ENCODE assay signal across 8 cellular contexts in genomic region chr2:68751397-68752339, GRCh38. TPM values are rescaled to one million over a fixed set of nuclear protein-coding genes. Genes with fewer than 3 reads are reported as not detected.
DNase-seq lines count a peak whose midpoint lies in the region; ATAC-seq and TF ChIP-seq lines count a peak whose summit lies in the region.

No MANE protein-coding gene starts in this region.

- H3K27ac ChIP-seq in right cardiac atrium (ENCODE audit: low read length), result no peak overlapping the region

- ATAC-seq in HG02759 (IDR thresholded peaks at IDR 0.05; ENCODE audit: unreplicated experiment), result peak; percentile 89
- ATAC-seq in right cardiac atrium, result peak; percentile 92
- ATAC-seq in GM19328 (IDR thresholded peaks at IDR 0.05; ENCODE audit: unreplicated experiment), result no peak

- intact Hi-C loops in right cardiac atrium (cut with DNase I), result loop anchor here in 2 of 4 donors (2.0 to 10.0 kb wide), 4 partner anchors 85 to 173 kb away; no protein-coding TSS in a partner anchor

- H3K4me1 ChIP-seq in right cardiac atrium (ENCODE audit: control insufficient read depth, insufficient read depth, low read length), result peaks cover 2% of the 10 kb centered on the region

- H3K4me3 ChIP-seq in right cardiac atrium (ENCODE audit: low read length), result no peak overlapping the region
- H3K4me3 ChIP-seq in skeletal muscle cell (ENCODE audit: low read depth, low read length), result no peak overlapping the region

- DNase-seq in NCI-H1436 treated with DMSO at 0.1 percent for 48 hours (lab: John Stamatoyannopoulos, UW) (peak; percentile 28), T-helper 1 cell (peak; percentile 74 to 91 (median 85)), amniotic epithelial cell (ENCODE audit: low read depth) (peak; percentile 85), right cardiac atrium (peak; percentile 91 to 95 (median 94)), skeletal muscle cell (ENCODE audit: low read depth) (peak; percentile 41)

- no peaks in the 10 kb centered on the region for H3K9me3 ChIP-seq in right cardiac atrium (ENCODE audit: control insufficient read depth, low read length)

- TF ChIP-seq CTCF in GM12872 (IDR thresholded peaks at IDR 0.05; ENCODE audit: insufficient read depth, low read depth, low read length), result peak; percentile 95

- WGBS in right cardiac atrium, result 18% methylated on average over 15 of the region's 15 CpGs

- no peaks in the 10 kb centered on the region for H3K27me3 ChIP-seq in right cardiac atrium (ENCODE audit: control insufficient read depth, insufficient read depth)

RNA-seq across cellular contexts. Expression of gene ARHGAP25, which starts 17.1 kb away (rescaled TPM):
- total RNA-seq in right cardiac atrium, result 1 to 10 TPM; 7.8 to 9.7 (median 9.1) TPM
- polyA plus RNA-seq in right cardiac atrium, result 5.9 TPM

Comparison
In these comparisons a context has a peak if more than half of its experiments do, and no peak if none do; other contexts are left out.
1. DNase-seq: peak in every context shown above with its lines; median percentile 94 in right cardiac atrium; 85 in T-helper 1 cell; 85 in amniotic epithelial cell; 41 in skeletal muscle cell; 28 in NCI-H1436 treated with DMSO at 0.1 percent for 48 hours.